Comparison of ENCODE assay signal across 23 cellular contexts in genomic region chr1:97721221-97721620, GRCh38.
"Had no signal": no experiment of that assay in that cellular context is flagged by ENCODE, and none has a peak within 500 bp of the region (broad histone marks: within the 10 kb centered on the region; RNA-seq: fewer than 3 reads in every experiment).

No MANE protein-coding gene starts in this region.

- H3K4me1 Mint-ChIP-seq: activated CD4-positive, alpha-beta T cell treated with anti-CD3 and anti-CD28 coated beads, Interleukin-2, amount 10 ng/mL, durations not matched to agents 7 days and 5 days; activated CD8-positive, alpha-beta memory T cell treated with anti-CD3 and anti-CD28 coated beads, Interleukin-2, amount 10 ng/mL, durations not matched to agents 7 days and 5 days; memory B cell; nephron had no signal

- H3K27me3 ChIP-seq: ascending aorta, neutrophil, upper lobe of left lung had no signal

- ATAC-seq: activated CD4-positive, CD25-positive, alpha-beta regulatory T cell treated with anti-CD3 and anti-CD28 coated beads, Interleukin-2, amount 50 U/mL, for 24 hours; activated CD8-positive, alpha-beta memory T cell treated with anti-CD3 and anti-CD28 coated beads, Interleukin-2, amount 10 ng/mL, durations not matched to agents 7 days and 5 days; activated CD8-positive, alpha-beta T cell treated with anti-CD3 and anti-CD28 coated beads for 36 hours; left colon; sciatic nerve; SK-N-SH treated with all-trans-retinoic acid at 6 μM for 48 hours had no signal

- H3K27me3 Mint-ChIP-seq: activated CD4-positive, alpha-beta T cell treated with anti-CD3 and anti-CD28 coated beads, Interleukin-2, amount 10 ng/mL, durations not matched to agents 7 days and 5 days; activated CD8-positive, alpha-beta memory T cell treated with anti-CD3 and anti-CD28 coated beads, Interleukin-2, amount 10 ng/mL, durations not matched to agents 7 days and 5 days; activated CD8-positive, alpha-beta T cell treated with anti-CD3 and anti-CD28 coated beads for 36 hours; memory B cell had no signal

- H3K9me3 ChIP-seq: ascending aorta, neutrophil, thoracic aorta, upper lobe of left lung had no signal

- H3K36me3 ChIP-seq: ascending aorta, thoracic aorta had no signal

- H3K4me3 ChIP-seq: ascending aorta, thoracic aorta, upper lobe of left lung had no signal

- H3K27ac ChIP-seq: ascending aorta, neutrophil, thoracic aorta, upper lobe of left lung, VCaP had no signal

- H3K4me1 ChIP-seq: ascending aorta, upper lobe of left lung had no signal

- DNase-seq: activated CD4-positive, alpha-beta T cell treated with anti-CD3 and anti-CD28 coated beads, Interleukin-2, amount 10 ng/mL, durations not matched to agents 7 days and 5 days; activated CD8-positive, alpha-beta memory T cell treated with anti-CD3 and anti-CD28 coated beads, Interleukin-2, amount 10 ng/mL, durations not matched to agents 7 days and 5 days; activated CD8-positive, alpha-beta T cell treated with anti-CD3 and anti-CD28 coated beads for 36 hours; activated gamma-delta T cell; activated naive CD4-positive, alpha-beta T cell treated with anti-CD3 and anti-CD28 coated beads, Interleukin-2, amount 50 U/mL, for 16 hours; activated T-cell treated with anti-CD3 and anti-CD28 coated beads for 4 hours; cerebellar nuclear complex; effector CD4-positive, alpha-beta T cell; left colon; posterior cingulate gyrus; stimulated activated CD4-positive, alpha-beta T cell treated with anti-CD3 and anti-CD28 coated beads, Interleukin-4, amount 100 ng/mL, for 24 hours; stimulated activated naive CD4-positive, alpha-beta T cell treated with Interleukin-2 at 50 U/mL for 16 hours; upper lobe of left lung had no signal

- H3K27ac Mint-ChIP-seq: activated CD4-positive, alpha-beta T cell treated with anti-CD3 and anti-CD28 coated beads, Interleukin-2, amount 10 ng/mL, durations not matched to agents 7 days and 5 days; activated CD8-positive, alpha-beta memory T cell treated with anti-CD3 and anti-CD28 coated beads, Interleukin-2, amount 10 ng/mL, durations not matched to agents 7 days and 5 days; activated CD8-positive, alpha-beta T cell treated with anti-CD3 and anti-CD28 coated beads for 36 hours; memory B cell; T-helper 2 cell treated with Interferon-gamma antibody and Interleukin-4, amounts not matched to agents 5 μg/mL and 100 μg/mL, for 36 hours had no signal

- H3K4me3 Mint-ChIP-seq: activated CD4-positive, alpha-beta T cell treated with anti-CD3 and anti-CD28 coated beads, Interleukin-2, amount 10 ng/mL, durations not matched to agents 7 days and 5 days; activated CD8-positive, alpha-beta memory T cell treated with anti-CD3 and anti-CD28 coated beads, Interleukin-2, amount 10 ng/mL, durations not matched to agents 7 days and 5 days; activated CD8-positive, alpha-beta T cell treated with anti-CD3 and anti-CD28 coated beads for 36 hours; memory B cell; nephron; T-helper 2 cell treated with Interferon-gamma antibody and Interleukin-4, amounts not matched to agents 5 μg/mL and 100 μg/mL, for 36 hours had no signal
